Comparison of ENCODE assay signal across 21 cellular contexts in the genomic region with DNA sequence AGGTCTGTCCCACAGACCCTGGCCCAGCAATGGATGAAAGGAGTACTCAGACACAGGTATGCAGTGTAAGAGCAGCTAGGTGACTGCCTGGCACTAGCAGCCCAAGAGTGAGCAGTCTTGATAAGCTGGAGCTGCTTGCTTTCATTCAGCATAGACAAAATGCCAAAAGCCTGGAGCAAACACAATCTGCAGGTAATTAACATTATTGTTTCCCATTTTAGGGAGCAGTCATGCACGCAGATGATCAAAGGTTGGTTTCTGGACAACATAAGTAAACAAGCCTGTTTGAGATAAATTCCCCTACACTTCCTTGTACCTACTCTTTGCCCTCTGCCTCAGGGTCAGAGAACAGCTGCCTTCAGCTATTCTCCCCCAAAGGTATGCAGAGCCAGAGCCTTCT.
"Had no signal": no experiment of that assay in that cellular context is flagged by ENCODE, and none has a peak within 500 bp of the region (broad histone marks: within the 10 kb centered on the region; RNA-seq: fewer than 3 reads in every experiment).

No MANE protein-coding gene starts in this region.

- H3K36me3 ChIP-seq: cardiac muscle cell, left ventricle myocardium inferior, stomach, suprapubic skin had no signal

- ATAC-seq: activated CD4-positive, CD25-positive, alpha-beta regulatory T cell treated with anti-CD3 and anti-CD28 coated beads, Interleukin-2, amount 50 U/mL, for 24 hours; naive thymus-derived CD4-positive, alpha-beta T cell; sciatic nerve; stimulated activated memory B cell treated with anti-CD40 and anti-IgM and Interleukin-4, amounts not matched to agents 10 μg/mL and 1 μg/mL and 100 μg/mL, for 72 hours had no signal

- H3K27ac ChIP-seq: cardiac muscle cell, left ventricle myocardium inferior, stomach, suprapubic skin, tibial nerve, VCaP had no signal

- H3K4me3 ChIP-seq: cardiac muscle cell, left ventricle myocardium inferior, smooth muscle cell, stomach, suprapubic skin, tibial nerve had no signal

- H3K9me3 ChIP-seq: suprapubic skin had no signal

- DNase-seq: activated CD4-positive, alpha-beta memory T cell treated with anti-CD3 and anti-CD28 coated beads, Interleukin-2, amount 10 ng/mL, durations not matched to agents 7 days and 5 days; activated CD4-positive, alpha-beta T cell treated with anti-CD3 and anti-CD28 coated beads, Interleukin-2, amount 10 ng/mL, durations not matched to agents 24 days and 14 days; activated effector memory CD4-positive, alpha-beta T cell treated with anti-CD3 and anti-CD28 coated beads, Interleukin-2, amount 50 U/mL, for 16 hours; activated naive CD4-positive, alpha-beta T cell treated with anti-CD3 and anti-CD28 coated beads, Interleukin-2, amount 10 ng/mL, durations not matched to agents 7 days and 5 days; amygdala; effector CD4-positive, alpha-beta T cell; kidney; left ventricle myocardium inferior; mammary epithelial cell; naive thymus-derived CD4-positive, alpha-beta T cell; occipital lobe; stimulated activated CD4-positive, alpha-beta T cell treated with anti-CD3 and anti-CD28 coated beads, Interleukin-15, amount 100 ng/mL, for 24 hours; stomach had no signal

- H3K4me1 ChIP-seq: left ventricle myocardium inferior, stomach, suprapubic skin had no signal

- H3K27me3 ChIP-seq: cardiac muscle cell, stomach, suprapubic skin, tibial nerve had no signal
